Comparison of ENCODE assay signal across 17 cellular contexts in the genomic region with DNA sequence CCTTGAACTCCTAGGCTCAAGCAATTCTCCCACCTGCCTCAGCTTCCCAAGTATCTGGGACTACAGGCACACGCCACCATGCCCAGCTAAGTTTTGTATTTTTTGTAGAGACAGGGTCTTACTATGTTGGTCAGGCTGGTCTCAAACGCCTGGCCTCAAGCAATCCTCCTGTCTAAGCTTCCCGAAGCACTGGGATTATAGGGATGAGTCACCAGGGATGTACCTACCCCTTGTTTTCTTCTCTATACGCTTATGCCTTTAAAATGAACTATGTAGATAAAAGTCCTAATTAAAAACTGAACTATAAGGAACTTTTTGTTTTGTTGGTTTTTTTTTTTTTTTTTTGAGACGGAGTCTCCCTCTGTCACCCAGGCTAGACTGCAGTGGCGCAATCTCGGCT. TPM values are rescaled to one million over a fixed set of nuclear protein-coding genes. Genes with fewer than 3 reads are reported as not detected.
A peak's percentile ranks its signal among the peaks of the same experiment; 100 is the strongest.
DNase-seq lines count a peak whose midpoint lies in the region; ATAC-seq and TF ChIP-seq lines count a peak whose summit lies in the region.
"Had no signal": no experiment of that assay in that cellular context is flagged by ENCODE, and none has a peak within 500 bp of the region (broad histone marks: within the 10 kb centered on the region; RNA-seq: fewer than 3 reads in every experiment).

No MANE protein-coding gene starts in this region.

- H3K9ac ChIP-seq in PC-3 (ENCODE audit: low read length) = no peak overlapping the region
- H3K9ac ChIP-seq: GM23248 had no signal

- no peak overlapping the region for H3K27ac ChIP-seq in PC-3 (ENCODE audit: low read length)
- H3K27ac ChIP-seq: 22Rv1, A549, C4-2B, GM23248 had no signal

- peak overlapping the region; percentile 9 for H3K27ac Mint-ChIP-seq in activated CD4-positive, alpha-beta T cell treated with anti-CD3 and anti-CD28 coated beads, Interleukin-2, amount 10 ng/mL, durations not matched to agents 7 days and 5 days

- CTCF ChIA-PET in activated CD4-positive, alpha-beta T cell treated with anti-CD3 and anti-CD28 coated beads, Interleukin-2, amount 10 ng/mL, durations not matched to agents 7 days and 5 days (lab: Charles Lee) = no interaction called here
- CTCF ChIA-PET in PC-3 (lab: Charles Lee) = no interaction called here

- H3K9me3 Mint-ChIP-seq in activated CD4-positive, alpha-beta T cell treated with anti-CD3 and anti-CD28 coated beads, Interleukin-2, amount 10 ng/mL, durations not matched to agents 7 days and 5 days = no peaks in the 10 kb centered on the region
- H3K9me3 Mint-ChIP-seq: IgD-negative memory B cell had no signal

- POLR2A ChIA-PET in activated CD4-positive, alpha-beta T cell treated with anti-CD3 and anti-CD28 coated beads, Interleukin-2, amount 10 ng/mL, durations not matched to agents 7 days and 5 days (lab: Charles Lee) = interaction anchor here (0.7 kb wide), 1 partner anchor 22 kb away, joined by 6 read pairs; no protein-coding TSS in a partner anchor
- POLR2A ChIA-PET in PC-3 (lab: Charles Lee; ENCODE audit: unreplicated experiment) = no interaction called here

- no peaks in the 10 kb centered on the region for H3F3A ChIP-seq in PC-3 (ENCODE audit: low read length, unreplicated experiment)

- no peak overlapping the region for H3K4me3 Mint-ChIP-seq in activated CD4-positive, alpha-beta T cell treated with anti-CD3 and anti-CD28 coated beads, Interleukin-2, amount 10 ng/mL, durations not matched to agents 7 days and 5 days
- H3K4me3 Mint-ChIP-seq: CD4-positive, alpha-beta memory T cell; IgD-negative memory B cell had no signal

- no peak overlapping the region for H3K4me3 ChIP-seq in PC-3 (ENCODE audit: low read length)
- no peak overlapping the region for H3K4me3 ChIP-seq in fibroblast of villous mesenchyme (ENCODE audit: low read depth, low read length)
- H3K4me3 ChIP-seq: A549, GM23248, HAP-1 had no signal

- DNase-seq in activated CD4-positive, alpha-beta T cell treated with anti-CD3 and anti-CD28 coated beads, Interleukin-2, amount 10 ng/mL, durations not matched to agents 7 days and 5 days = no peak
- DNase-seq in activated CD4-positive, alpha-beta T cell treated with anti-CD3 and anti-CD28 coated beads, Interleukin-2, amount 50 U/mL, for 1 hour = no peak
- DNase-seq in PC-3 = no peak
- peak; percentile 39 for DNase-seq in fibroblast of villous mesenchyme (ENCODE audit: low read depth)
- DNase-seq in NCI-H1105 treated with DMSO at 0.1 percent for 48 hours (lab: John Stamatoyannopoulos, UW) = no peak
- DNase-seq in activated effector memory CD4-positive, alpha-beta T cell treated with Interleukin-2 at 50 U/mL for 16 hours = no peak
- no peak for DNase-seq in stimulated activated CD8-positive, alpha-beta memory T cell treated with anti-CD3 and anti-CD28 coated beads, Interleukin-4, amount 100 ng/mL, for 48 hours
- DNase-seq: AML-193; CD4-positive, alpha-beta memory T cell; DMS79 treated with DMSO at 0.1 percent for 48 hours; GM23248 had no signal

- no peak for TF ChIP-seq CTCF in PC-3 (conservative IDR thresholded peaks at IDR 0.05; ENCODE audit: low read depth, low read length)
- no peak for TF ChIP-seq CTCF in fibroblast of villous mesenchyme (IDR thresholded peaks at IDR 0.05; ENCODE audit: insufficient read depth, low read depth, low read length)

- H3K4me1 ChIP-seq in PC-3 (ENCODE audit: insufficient read depth, low read length) = no peaks in the 10 kb centered on the region
- H3K4me1 ChIP-seq: HAP-1 had no signal

- no peaks in the 10 kb centered on the region for H3K9me3 ChIP-seq in PC-3 (ENCODE audit: low read length)
- H3K9me3 ChIP-seq: A549 had no signal

- H3K79me2 ChIP-seq in PC-3 (ENCODE audit: low read length) = peaks cover 27% of the 10 kb centered on the region

- no peaks in the 10 kb centered on the region for H3K9me2 ChIP-seq in PC-3 (replicated peaks; ENCODE audit: low read length)

- intact Hi-C loops in PC-3 (cut with micrococcal nuclease) = no loop called here

- peaks cover 15% of the 10 kb centered on the region for H3K4me1 Mint-ChIP-seq in activated CD4-positive, alpha-beta T cell treated with anti-CD3 and anti-CD28 coated beads, Interleukin-2, amount 10 ng/mL, durations not matched to agents 7 days and 5 days

- BruUV-seq in PC-3 (replicated peaks; lab: Mats Ljungman, UMichigan) = no TSS peak

- H3K27me3 ChIP-seq in PC-3 (ENCODE audit: low read length) = no peaks in the 10 kb centered on the region

- no peak overlapping the region for H3K4me2 ChIP-seq in PC-3 (ENCODE audit: low read length)
- H3K4me2 ChIP-seq: A549 had no signal

- peaks cover 12% of the 10 kb centered on the region; the same call in 1 of the 2 replicates for H4K20me1 ChIP-seq in PC-3 (ENCODE audit: low read length)

- peak; percentile 51; the same call in 1 of the 2 replicates for ATAC-seq in PC-3
- ATAC-seq: A549, HepG2 had no signal

- H2AFZ ChIP-seq in PC-3 (ENCODE audit: low read length) = no peak overlapping the region
- H2AFZ ChIP-seq: GM23248 had no signal

- H3K36me3 ChIP-seq in PC-3 (ENCODE audit: low read depth, low read length) = peaks cover 11% of the 10 kb centered on the region

- H3K27me3 Mint-ChIP-seq in activated CD4-positive, alpha-beta T cell treated with anti-CD3 and anti-CD28 coated beads, Interleukin-2, amount 10 ng/mL, durations not matched to agents 7 days and 5 days = no peaks in the 10 kb centered on the region
- H3K27me3 Mint-ChIP-seq: CD4-positive, alpha-beta memory T cell; IgD-negative memory B cell had no signal

- H3K36me3 Mint-ChIP-seq in activated CD4-positive, alpha-beta T cell treated with anti-CD3 and anti-CD28 coated beads, Interleukin-2, amount 10 ng/mL, durations not matched to agents 7 days and 5 days (ENCODE audit: low read depth) = peaks cover 34% of the 10 kb centered on the region

RNA-seq across cellular contexts. Expression of gene UIMC1, which starts 25.8 kb away (rescaled TPM):
- 10 to 100 TPM; 49.3 to 53.0 TPM for total RNA-seq in activated CD4-positive, alpha-beta T cell treated with anti-CD3 and anti-CD28 coated beads, Interleukin-2, amount 10 ng/mL, durations not matched to agents 7 days and 5 days
- total RNA-seq in PC-3 (2014; rRNA removed) (20.7 and 24.7 TPM in 2 replicates), fibroblast of villous mesenchyme (59.2 and 63.1 TPM in 2 replicates)

RNA-seq across cellular contexts. Expression of gene ZNF346, which starts 41.7 kb away (rescaled TPM):
- total RNA-seq in activated CD4-positive, alpha-beta T cell treated with anti-CD3 and anti-CD28 coated beads, Interleukin-2, amount 10 ng/mL, durations not matched to agents 7 days and 5 days = 10 to 100 TPM; 27.6 to 28.0 TPM
- total RNA-seq in PC-3 (2014; rRNA removed) (33.9 and 38.9 TPM in 2 replicates), fibroblast of villous mesenchyme (20.3 and 20.6 TPM in 2 replicates)
